ENCODE assay signal across 25 cellular contexts in the genomic region with DNA sequence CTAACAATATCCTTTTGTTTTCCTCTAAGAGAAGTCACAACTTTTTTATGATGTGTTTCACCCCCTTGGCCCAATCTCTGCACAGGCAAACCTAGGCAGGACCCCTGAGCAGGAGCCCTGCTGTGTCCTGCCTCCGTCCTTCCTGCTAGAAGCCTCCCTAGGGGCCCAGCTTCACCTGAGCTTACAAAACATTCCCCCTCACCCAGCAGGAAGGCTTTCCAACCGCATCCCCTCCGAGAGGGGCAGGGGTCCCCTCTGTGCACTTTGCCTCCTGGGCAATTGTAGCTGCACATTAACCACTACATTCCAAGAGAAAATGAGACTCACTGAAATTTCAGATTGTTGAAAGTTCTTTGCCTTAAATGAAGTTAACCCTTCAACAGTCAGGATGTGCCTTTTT.
A peak's percentile ranks its signal among the peaks of the same experiment; 100 is the strongest.
DNase-seq lines count a peak whose midpoint lies in the region; ATAC-seq, FAIRE-seq and TF ChIP-seq lines count a peak whose summit lies in the region.
"Had no signal": no experiment of that assay in that cellular context is flagged by ENCODE, and none has a peak within 500 bp of the region (broad histone marks: within the 10 kb centered on the region; RNA-seq: fewer than 3 reads in every experiment).

No MANE protein-coding gene starts in this region.

- no CpG with 5 or more reads among the region's 3 CpGs for WGBS in neuronal stem cell (ENCODE audit: extremely low coverage in 2 of 2, insufficient read length in 2 of 2, insufficient replicate concordance in 1 of 2), 2 donors
- WGBS in pancreas, 2 donors: 56 to 65% methylated on average over 3 of the region's 3 CpGs

- H3K9me3 Mint-ChIP-seq in activated CD4-positive, alpha-beta T cell treated with anti-CD3 and anti-CD28 coated beads, Interleukin-2, amount 10 ng/mL, durations not matched to agents 24 days and 14 days: no peaks in the 10 kb centered on the region
- H3K9me3 Mint-ChIP-seq: CD8-positive, alpha-beta T cell had no signal

- peak overlapping the region; percentile 44 for H3K9ac ChIP-seq in neuronal stem cell (ENCODE audit: low read depth, low read length, poor library complexity)
- H3K9ac ChIP-seq: BLaER1 had no signal

- H3K4me3 ChIP-seq in neuronal stem cell (ENCODE audit: low read length in 2 of 2) (no peak overlapping the region), pancreas (no peak overlapping the region)
- H3K4me3 ChIP-seq: BLaER1, GM12878, HAP-1 had no signal

- no peak for FAIRE-seq in pancreas (lab: Jason Lieb, UNC)
- FAIRE-seq: A204.1, GM12878, GM19239, H54 had no signal

- H3K79me1 ChIP-seq in neuronal stem cell (ENCODE audit: low read depth, low read length): no peaks in the 10 kb centered on the region

- no peak overlapping the region for H3K27ac ChIP-seq in neuronal stem cell (replicated peaks; ENCODE audit: low read length)
- no peak overlapping the region for H3K27ac ChIP-seq in pancreas
- H3K27ac ChIP-seq: 22Rv1, BLaER1, C4-2B had no signal

- H3K4me1 ChIP-seq in neuronal stem cell (ENCODE audit: control insufficient read depth in 2 of 2, insufficient read depth in 1 of 2, low read depth in 1 of 2, low read length in 2 of 2) (peaks cover 4 to 6% of the 10 kb centered on the region in 2 donors), pancreas (peaks cover 0 to 6% (median 4%) of the 10 kb centered on the region in 3 donors)
- H3K4me1 ChIP-seq: Caco-2, HAP-1 had no signal

- no peak overlapping the region for H3K27ac Mint-ChIP-seq in activated CD4-positive, alpha-beta T cell treated with anti-CD3 and anti-CD28 coated beads, Interleukin-2, amount 10 ng/mL, durations not matched to agents 24 days and 14 days
- H3K27ac Mint-ChIP-seq: B cell; CD4-positive, CD25-positive, alpha-beta regulatory T cell; CD8-positive, alpha-beta T cell; HFFc6 had no signal

- ATAC-seq in pancreas (no peak), GM21367 (IDR thresholded peaks at IDR 0.05; ENCODE audit: unreplicated experiment) (no peak)
- ATAC-seq: CD8-positive, alpha-beta T cell; GM12878 had no signal

- no peak overlapping the region for H2BK12ac ChIP-seq in neuronal stem cell (ENCODE audit: low read length)

- DNase-seq in activated CD4-positive, alpha-beta T cell treated with anti-CD3 and anti-CD28 coated beads, Interleukin-2, amount 10 ng/mL, durations not matched to agents 24 days and 14 days: peak; percentile 31
- DNase-seq in activated CD4-positive, alpha-beta T cell treated with anti-CD3 and anti-CD28 coated beads for 1 hour: no peak
- DNase-seq in left kidney (ENCODE audit: low read depth, low spot score) (peak; percentile 78), neuronal stem cell (ENCODE audit: low spot score) (no peak), pancreas (no peak)
- DNase-seq in activated CD4-positive, alpha-beta T cell treated with anti-CD3 and anti-CD28 coated beads for 48 hours: no peak
- DNase-seq: Caco-2; CD4-positive, CD25-positive, alpha-beta regulatory T cell; CD8-positive, alpha-beta T cell; DMS153; DMS79; EL; GDM1; GOT3; HFFc6 had no signal

- H3K4me1 Mint-ChIP-seq in activated CD4-positive, alpha-beta T cell treated with anti-CD3 and anti-CD28 coated beads, Interleukin-2, amount 10 ng/mL, durations not matched to agents 24 days and 14 days: no peaks in the 10 kb centered on the region
- H3K4me1 Mint-ChIP-seq: B cell; CD4-positive, CD25-positive, alpha-beta regulatory T cell had no signal

- no peak overlapping the region for H2BK120ac ChIP-seq in neuronal stem cell (ENCODE audit: low read depth, low read length)

- no peak overlapping the region for H2BK15ac ChIP-seq in neuronal stem cell (ENCODE audit: low read length)

- no peak overlapping the region for H3K4me3 Mint-ChIP-seq in activated CD4-positive, alpha-beta T cell treated with anti-CD3 and anti-CD28 coated beads, Interleukin-2, amount 10 ng/mL, durations not matched to agents 24 days and 14 days
- H3K4me3 Mint-ChIP-seq: B cell; CD4-positive, CD25-positive, alpha-beta regulatory T cell; CD8-positive, alpha-beta T cell; HFFc6 had no signal

- no peak overlapping the region for H4K8ac ChIP-seq in neuronal stem cell (ENCODE audit: low read depth, low read length)

- H3K18ac ChIP-seq in neuronal stem cell (ENCODE audit: low read length): no peak overlapping the region

- no peak overlapping the region for H3K4me2 ChIP-seq in neuronal stem cell (ENCODE audit: insufficient read depth, low read length, poor library complexity, severe bottlenecking)
- H3K4me2 ChIP-seq: BLaER1 had no signal

- intact Hi-C loops in activated CD4-positive, alpha-beta T cell treated with anti-CD3 and anti-CD28 coated beads, Interleukin-2, amount 10 ng/mL, durations not matched to agents 24 days and 14 days (cut with micrococcal nuclease): no loop called here
- intact Hi-C loops in pancreas (cut with DNase I): no loop called here

- H4K91ac ChIP-seq in neuronal stem cell (ENCODE audit: low read depth, low read length, poor library complexity): no peak overlapping the region

- H2AFZ ChIP-seq in neuronal stem cell (ENCODE audit: low read length): peak overlapping the region; percentile 43

- no peak overlapping the region for H2BK5ac ChIP-seq in neuronal stem cell (ENCODE audit: low read length)

- no peak overlapping the region for H3K14ac ChIP-seq in neuronal stem cell (ENCODE audit: low read length)

- TF ChIP-seq CTCF in pancreas (IDR thresholded peaks at IDR 0.05): no peak

- no peaks in the 10 kb centered on the region for H3K27me3 Mint-ChIP-seq in activated CD4-positive, alpha-beta T cell treated with anti-CD3 and anti-CD28 coated beads, Interleukin-2, amount 10 ng/mL, durations not matched to agents 24 days and 14 days
- H3K27me3 Mint-ChIP-seq: B cell; CD4-positive, CD25-positive, alpha-beta regulatory T cell had no signal

- H3K36me3 ChIP-seq in neuronal stem cell (replicated peaks in 1 of 2; ENCODE audit: control insufficient read depth in 2 of 2, insufficient read depth in 2 of 2, low read length in 2 of 2) (no peaks in the 10 kb centered on the region), pancreas (no peaks in the 10 kb centered on the region)
- H3K36me3 ChIP-seq: BLaER1, HAP-1 had no signal

- H3K27me3 ChIP-seq in neuronal stem cell (ENCODE audit: control insufficient read depth in 3 of 3, insufficient read depth in 3 of 3, low read depth in 1 of 3, low read length in 3 of 3): no peaks in the 10 kb centered on the region
- no peaks in the 10 kb centered on the region for H3K27me3 ChIP-seq in pancreas
- H3K27me3 ChIP-seq: BLaER1 had no signal

- no peak overlapping the region for H3K23ac ChIP-seq in neuronal stem cell (ENCODE audit: low read depth, low read length, poor library complexity)

- no peaks in the 10 kb centered on the region for H3K36me3 Mint-ChIP-seq in activated CD4-positive, alpha-beta T cell treated with anti-CD3 and anti-CD28 coated beads, Interleukin-2, amount 10 ng/mL, durations not matched to agents 24 days and 14 days (ENCODE audit: low read depth)
- H3K36me3 Mint-ChIP-seq: CD4-positive, CD25-positive, alpha-beta regulatory T cell; CD8-positive, alpha-beta T cell had no signal

- no peaks in the 10 kb centered on the region for H3K9me3 ChIP-seq in neuronal stem cell (replicated peaks in 1 of 2; ENCODE audit: control insufficient read depth in 2 of 2, insufficient read depth in 1 of 2, low read depth in 1 of 2, low read length in 2 of 2)
- no peaks in the 10 kb centered on the region for H3K9me3 ChIP-seq in pancreas
- H3K9me3 ChIP-seq: BLaER1, Caco-2, HAP-1 had no signal

- peak overlapping the region; percentile 75 for H2AK5ac ChIP-seq in neuronal stem cell (ENCODE audit: low read depth, low read length)

- no peak overlapping the region for H3K4ac ChIP-seq in neuronal stem cell (ENCODE audit: low read length)

Comparison
In these comparisons a context has a peak if more than half of its experiments do, and no peak if none do; other contexts are left out.
1. DNase-seq: peak in activated CD4-positive, alpha-beta T cell treated with anti-CD3 and anti-CD28 coated beads, Interleukin-2, amount 10 ng/mL, durations not matched to agents 24 days and 14 days (single experiment) and left kidney (single experiment); none in activated CD4-positive, alpha-beta T cell treated with anti-CD3 and anti-CD28 coated beads for 1 hour (single experiment), neuronal stem cell (single experiment), pancreas (0 of 6) and activated CD4-positive, alpha-beta T cell treated with anti-CD3 and anti-CD28 coated beads for 48 hours (single experiment).